ENCODE assay signal across 2 cellular contexts in genomic region chr12:89856431-89856830, GRCh38.
TF ChIP-seq lines count a peak whose summit lies in the region.

No MANE protein-coding gene starts in this region.

TF ChIP-seq in SK-N-SH, 30 proteins besides CTCF, POLR2A, EP300 and RAD21 (continued from another document):
- TF ChIP-seq REST (IDR thresholded peaks at IDR 0.05; ENCODE audit: low read depth, low read length), result no peak
- TF ChIP-seq RXRA (IDR thresholded peaks at IDR 0.05; ENCODE audit: borderline replicate concordance, low read depth), result peak; percentile 53; the same call in 1 of the 2 replicates
- no peak for TF ChIP-seq YY1 (IDR thresholded peaks at IDR 0.05; ENCODE audit: low read depth)
- peak; percentile 93 for TF ChIP-seq PBX3 (IDR thresholded peaks at IDR 0.05)
- no peak for TF ChIP-seq RFX5 (IDR thresholded peaks at IDR 0.05; ENCODE audit: low read length)
- no peak for TF ChIP-seq GABPA (IDR thresholded peaks at IDR 0.05; ENCODE audit: low read depth)
- TF ChIP-seq MEF2A (IDR thresholded peaks at IDR 0.05; ENCODE audit: borderline replicate concordance, low read depth), result peak; percentile 87
- no peak for TF ChIP-seq CHD2 (IDR thresholded peaks at IDR 0.05; ENCODE audit: low read length, partially characterized antibody)
- no peak for TF ChIP-seq SIN3A (IDR thresholded peaks at IDR 0.05; ENCODE audit: borderline replicate concordance, low read depth, low read length)
- no peak for TF ChIP-seq NRF1 (IDR thresholded peaks at IDR 0.05; ENCODE audit: low read depth, low read length)
- TF ChIP-seq MXI1 (IDR thresholded peaks at IDR 0.05; ENCODE audit: low read depth, low read length), result no peak
- TF ChIP-seq TEAD4 (IDR thresholded peaks at IDR 0.05; ENCODE audit: borderline replicate concordance, insufficient read depth), result peak; percentile 62; the same call in 1 of the 2 replicates
- peak; percentile 75 for TF ChIP-seq JUND (IDR thresholded peaks at IDR 0.05)
- peak; percentile 51; the same call in 1 of the 2 replicates for TF ChIP-seq NFIC (IDR thresholded peaks at IDR 0.05; ENCODE audit: borderline replicate concordance)
- TF ChIP-seq POLR2AphosphoS5 (IDR thresholded peaks at IDR 0.05; ENCODE audit: low read depth, low read length), result peak; percentile 82; the same call in 1 of the 2 replicates
- TF ChIP-seq FOXM1 (IDR thresholded peaks at IDR 0.05; ENCODE audit: low read depth), result no peak
- TF ChIP-seq FOXJ3 (CRISPR knock-in tag; IDR thresholded peaks at IDR 0.05), result no peak
- TF ChIP-seq FOSL2 (IDR thresholded peaks at IDR 0.05; ENCODE audit: borderline replicate concordance, low read depth), result peak; percentile 76

TF ChIP-seq in GM23338, 12 proteins besides CTCF, POLR2A, EP300 and RAD21 (continued from another document):
- TF ChIP-seq ZNF462 (CRISPR knock-in tag; IDR thresholded peaks at IDR 0.05), result no peak
- TF ChIP-seq NANOG (IDR thresholded peaks at IDR 0.05; ENCODE audit: borderline replicate concordance), result no peak
- TF ChIP-seq ETS1 (IDR thresholded peaks at IDR 0.05), result no peak
- TF ChIP-seq STAT1 (IDR thresholded peaks at IDR 0.05; ENCODE audit: unreplicated experiment), result no peak
